Comparison of ENCODE assay signal across 9 cellular contexts in the genomic region with DNA sequence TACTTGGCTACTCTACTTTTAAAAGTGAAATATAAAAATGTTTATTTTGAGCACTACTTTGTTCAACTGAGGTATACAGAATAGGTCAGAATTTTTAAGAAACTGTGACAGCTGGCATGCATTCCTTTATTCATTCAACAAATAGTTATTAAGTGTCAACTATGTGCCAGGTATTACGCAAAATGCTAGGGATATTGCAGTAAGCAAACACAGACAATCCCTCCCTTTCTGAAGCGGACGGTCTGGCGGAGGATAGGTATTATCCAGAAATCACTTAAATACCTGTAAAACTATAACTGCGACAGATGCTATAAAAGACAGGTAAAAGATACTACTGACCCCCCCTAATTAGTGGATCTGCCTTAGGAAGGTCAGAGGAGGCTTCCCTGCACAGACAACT. TPM values are rescaled to one million over a fixed set of nuclear protein-coding genes. Genes with fewer than 3 reads are reported as not detected.
DNase-seq lines count a peak whose midpoint lies in the region; ATAC-seq, FAIRE-seq and TF ChIP-seq lines count a peak whose summit lies in the region.
"Had no signal": no experiment of that assay in that cellular context is flagged by ENCODE, and none has a peak within 500 bp of the region (broad histone marks: within the 10 kb centered on the region; RNA-seq: fewer than 3 reads in every experiment).

No MANE protein-coding gene starts in this region.

- no peak for TF ChIP-seq POLR2A in A549 (IDR thresholded peaks at IDR 0.05; ENCODE audit: low read length)

- 69% methylated on average over 5 of the region's 5 CpGs for WGBS in A549 (ENCODE audit: missing lambda C conversion rate)
- 95 to 96% methylated on average over 4 to 5 of the region's 5 CpGs for WGBS in endodermal cell (ENCODE audit: insufficient coverage in 1 of 2, insufficient read length in 1 of 2), 2 experiments

- H3K9me3 Mint-ChIP-seq in nephron progenitor cell (no peaks in the 10 kb centered on the region), endodermal cell (no peaks in the 10 kb centered on the region)

- H3K36me3 Mint-ChIP-seq in nephron progenitor cell (ENCODE audit: low read depth) = peaks cover 15% of the 10 kb centered on the region
- H3K36me3 Mint-ChIP-seq in endodermal cell (ENCODE audit: low read depth) = peaks cover 5% of the 10 kb centered on the region

- CTCF ChIA-PET in A549 (lab: Yijun Ruan, JAX) = interaction anchor here (0.7 to 1.6 kb wide), 3 partner anchors 16 to 189 kb away, joined by 3 to 4 read pairs (median 3); no protein-coding TSS in a partner anchor

- H3K27me3 Mint-ChIP-seq in nephron progenitor cell (ENCODE audit: low read depth, poor library complexity) (no peaks in the 10 kb centered on the region), endodermal cell (ENCODE audit: insufficient read depth) (no peaks in the 10 kb centered on the region)

- no peak overlapping the region for H3K9ac ChIP-seq in endodermal cell (ENCODE audit: extremely low read depth, low read length, poor library complexity, severe bottlenecking)

- H3K27ac ChIP-seq in A549 = peak overlapping the region; percentile 28 to 77; a peak in 5 of 6 replicates
- peak overlapping the region in 33 of 59 donors; percentile 4 to 97 (median 49) for H3K27ac ChIP-seq in dorsolateral prefrontal cortex
- no peak overlapping the region for H3K27ac ChIP-seq in endodermal cell (ENCODE audit: low read depth, low read length)
- no peak overlapping the region for H3K27ac ChIP-seq in caudate nucleus (ENCODE audit: low read depth, low read length)

- H3K27me3 ChIP-seq in dorsolateral prefrontal cortex (no peaks in the 10 kb centered on the region), endodermal cell (ENCODE audit: control insufficient read depth, insufficient read depth, low read length, poor library complexity, severe bottlenecking) (no peaks in the 10 kb centered on the region)

- H3K27ac Mint-ChIP-seq in nephron progenitor cell (peak overlapping the region; percentile 61), endodermal cell (no peak overlapping the region)

- no peaks in the 10 kb centered on the region for H3K9me3 ChIP-seq in A549
- H3K9me3 ChIP-seq in endodermal cell (ENCODE audit: control insufficient read depth, low read length) = no peaks in the 10 kb centered on the region

- H3K4me1 ChIP-seq in A549 (peaks cover 23% of the 10 kb centered on the region), endodermal cell (ENCODE audit: control insufficient read depth, insufficient read depth, low read length) (no peaks in the 10 kb centered on the region)

- H3K4me3 ChIP-seq in A549 = no peak overlapping the region
- no peak overlapping the region for H3K4me3 ChIP-seq in LNCaP clone FGC (ENCODE audit: low read depth, low read length)
- H3K4me3 ChIP-seq in dorsolateral prefrontal cortex = no peak overlapping the region
- no peak overlapping the region for H3K4me3 ChIP-seq in endodermal cell (ENCODE audit: low read length)

- POLR2A ChIA-PET in A549 (lab: Yijun Ruan, JAX) = no interaction called here

- H3K4me2 ChIP-seq in A549 = peak overlapping the region; percentile 62

- peak in 1 of 2 experiments; percentile 40; a peak in 3 of 6 replicates for ATAC-seq in A549

- TF ChIP-seq EP300 in A549 (IDR thresholded peaks at IDR 0.05) = no peak

- no peak for FAIRE-seq in A549 (lab: Jason Lieb, UNC)

- no peak for TF ChIP-seq RAD21 in A549 (conservative IDR thresholded peaks at IDR 0.05 in 1 of 2, IDR thresholded peaks at IDR 0.05 in 1 of 2)

- H3K4me3 Mint-ChIP-seq in nephron progenitor cell = no peak overlapping the region
- H3K4me3 Mint-ChIP-seq in endodermal cell = no peak overlapping the region

- H3K4me1 Mint-ChIP-seq in nephron progenitor cell = peaks cover 13% of the 10 kb centered on the region
- peaks cover 37% of the 10 kb centered on the region for H3K4me1 Mint-ChIP-seq in endodermal cell

- intact Hi-C loops in dorsolateral prefrontal cortex (cut with DNase I) = loop anchor here in 1 of 2 donors (5.0 kb wide), 1 partner anchor 107 kb away; a partner anchor contains a TSS

- TF ChIP-seq CTCF in A549 (IDR thresholded peaks at IDR 0.05) (no peak), LNCaP clone FGC (IDR thresholded peaks at IDR 0.05; ENCODE audit: control insufficient read depth, extremely low read depth, insufficient read depth) (no peak), dorsolateral prefrontal cortex (IDR thresholded peaks at IDR 0.05 in 54 of 56, conservative IDR thresholded peaks at IDR 0.05 in 2 of 56; ENCODE audit: low read depth in 1 of 56, partially characterized antibody in 56 of 56) (no peak), nephron progenitor cell (IDR thresholded peaks at IDR 0.05) (no peak), endodermal cell (conservative IDR thresholded peaks at IDR 0.05) (no peak)

- DNase-seq in A549 (ENCODE audit: low read depth in 1 of 2, low spot score in 1 of 2) = peak in 1 of 2 experiments; percentile 32
- DNase-seq in LNCaP clone FGC (ENCODE audit: low read depth) = peak; percentile 71
- DNase-seq in dorsolateral prefrontal cortex = no peak
- DNase-seq in nephron progenitor cell = no peak
- no peak for DNase-seq in stimulated activated CD4-positive, alpha-beta T cell treated with anti-CD3 and anti-CD28 coated beads, Interleukin-1b, Interleukin-23, amount 100 ng/mL, for 48 hours
- DNase-seq in endodermal cell = no peak
- no peak for DNase-seq in NCI-H2196 treated with DMSO at 0.1 percent for 48 hours (lab: John Stamatoyannopoulos, UW; ENCODE audit: unreplicated experiment)
- no peak for DNase-seq in caudate nucleus (lab: John Stamatoyannopoulos, UW)
- DNase-seq: SHP77 had no signal

- H3K36me3 ChIP-seq in endodermal cell (ENCODE audit: control insufficient read depth, insufficient read depth, low read length) = peaks cover 13% of the 10 kb centered on the region

TF ChIP-seq in A549, 52 proteins besides CTCF, POLR2A, EP300 and RAD21:
- TF ChIP-seq CEBPB (IDR thresholded peaks at IDR 0.05) = peak; percentile 93 to 97
- TF ChIP-seq, protein P1, sequence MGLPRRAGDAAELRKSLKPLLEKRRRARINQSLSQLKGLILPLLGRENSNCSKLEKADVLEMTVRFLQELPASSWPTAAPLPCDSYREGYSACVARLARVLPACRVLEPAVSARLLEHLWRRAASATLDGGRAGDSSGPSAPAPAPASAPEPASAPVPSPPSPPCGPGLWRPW (IDR thresholded peaks at IDR 0.05) = peak; percentile 26; the same call in 1 of the 2 replicates
- TF ChIP-seq KDM1A (IDR thresholded peaks at IDR 0.05; ENCODE audit: low read depth) = no peak

RNA-seq across cellular contexts. Expression of a gene that starts 26.1 kb away (rescaled TPM):
- 58.0 and 58.4 TPM in 2 replicates for polyA plus RNA-seq in A549 (2011; rRNA removed)
- 17.7 and 20.0 TPM in 2 replicates for polyA plus RNA-seq in A549 (2012; cell fraction: cytosol; rRNA removed)
- polyA plus RNA-seq in A549 (2012; cell fraction: nucleus; rRNA removed) = 17.3 and 31.4 TPM in 2 replicates
- 26.4 to 28.3 TPM (median 26.5 TPM) in 3 replicates for polyA plus RNA-seq in A549 (2017; fragmentation: RNase III; extraction: RNeasy Plus Mini Kit Qiagen cat#74134 plus additional on column Dnase treatment)
- polyA minus RNA-seq in A549 (2011; rRNA and poly(A)+ RNA removed) = 39.8 and 45.0 TPM in 2 replicates
- total RNA-seq in dorsolateral prefrontal cortex = 10 to 100 TPM; 19.6 to 52.4 (median 31.1) TPM
- 10 to 100 TPM; 51.5 to 59.6 TPM for total RNA-seq in endodermal cell
- polyA plus RNA-seq in endodermal cell (2013, experiment 1 of 2) = 35.2 TPM
- polyA plus RNA-seq in endodermal cell (2013, experiment 2 of 2) = 29.9 TPM

Comparison
In these comparisons a context has a peak if more than half of its experiments do, and no peak if none do; other contexts are left out.
1. H3K27ac ChIP-seq: peak in A549 (2 of 2) and dorsolateral prefrontal cortex (33 of 59); none in endodermal cell (single experiment) and caudate nucleus (single experiment).